In genomic region chr6:26003102-26003694, GRCh38 we compare ENCODE assay signal across 8 cellular contexts. TPM values are rescaled to one million over a fixed set of nuclear protein-coding genes. Genes with fewer than 3 reads are reported as not detected.
A peak's percentile ranks its signal among the peaks of the same experiment; 100 is the strongest.
DNase-seq lines count a peak whose midpoint lies in the region; ATAC-seq and TF ChIP-seq lines count a peak whose summit lies in the region.

No MANE protein-coding gene starts in this region.

- intact Hi-C loops in transverse colon (cut with DNase I; ENCODE audit: low total_unique reads) = no loop called here

- H3K4me1 ChIP-seq in lung (ENCODE audit: control insufficient read depth in 2 of 2, insufficient read depth in 2 of 2, low read length in 2 of 2) (peaks cover 0 to 2% of the 10 kb centered on the region in 2 donors), transverse colon (peaks cover 0 to 3% (median 0%) of the 10 kb centered on the region in 4 donors)

- H3K4me3 ChIP-seq in lung (no peak overlapping the region), transverse colon (no peak overlapping the region)

- peaks cover 6 to 8% of the 10 kb centered on the region in 2 donors for H3K36me3 ChIP-seq in lung (ENCODE audit: control insufficient read depth in 2 of 2, insufficient read depth in 2 of 2, low read length in 2 of 2)
- H3K36me3 ChIP-seq in transverse colon = peaks cover 0 to 7% (median 2%) of the 10 kb centered on the region in 4 donors

- ATAC-seq in lung (ENCODE audit: insufficient read depth, low FRiP score) (peak; percentile 72), HG03108 (IDR thresholded peaks at IDR 0.05; ENCODE audit: unreplicated experiment) (no peak)

- 2 to 6% methylated on average over 3 of the region's 3 CpGs for WGBS in lung, 2 donors
- 2 to 8% methylated on average over 3 of the region's 3 CpGs for WGBS in transverse colon (ENCODE audit: low coverage in 1 of 2), 2 donors

- no peak for TF ChIP-seq POLR2A in transverse colon (IDR thresholded peaks at IDR 0.05)

- H3K27ac ChIP-seq in lung (ENCODE audit: low read depth in 1 of 2, low read length in 1 of 2) = no peak overlapping the region
- no peak overlapping the region for H3K27ac ChIP-seq in transverse colon

- H3K27me3 ChIP-seq in lung (ENCODE audit: control insufficient read depth, insufficient read depth) (no peaks in the 10 kb centered on the region), transverse colon (no peaks in the 10 kb centered on the region)

- DNase-seq in activated CD4-positive, alpha-beta T cell treated with anti-CD3 and anti-CD28 coated beads for 24 hours (ENCODE audit: low read depth in 2 of 2) = peak; percentile 20 to 29
- DNase-seq in activated CD4-positive, alpha-beta T cell treated with anti-CD3 and anti-CD28 coated beads for 1 hour = no peak
- DNase-seq in NCI-H1105 (lab: John Stamatoyannopoulos, UW) = peak; percentile 64
- peak; percentile 14 for DNase-seq in UCSD-AML1 (lab: John Stamatoyannopoulos, UW; ENCODE audit: unreplicated experiment)
- DNase-seq in dermis blood vessel endothelial cell = peak; percentile 80
- peak; percentile 58 for DNase-seq in lung (ENCODE audit: low spot score)
- peak; percentile 68 for DNase-seq in transverse colon

- in situ Hi-C loops in transverse colon (cut with MboI; ENCODE audit: low pct_ligation_motif_present in 1 of 4, low pct_unique_long_range_greater_than_20kb in 1 of 4, low sequenced_read_pairs in 3 of 4) = no loop called here

- no peak for TF ChIP-seq EP300 in transverse colon (IDR thresholded peaks at IDR 0.05; ENCODE audit: low read depth)

- H3K9me3 ChIP-seq in lung (ENCODE audit: control insufficient read depth in 2 of 2, insufficient read depth in 1 of 2, low read length in 1 of 2) (no peaks in the 10 kb centered on the region), transverse colon (no peaks in the 10 kb centered on the region)

- TF ChIP-seq CTCF in lung (IDR thresholded peaks at IDR 0.05; ENCODE audit: control extremely low read depth, extremely low read depth) (peak; percentile 40), transverse colon (IDR thresholded peaks at IDR 0.05) (peak; percentile 70 to 83 (median 77))

RNA-seq across cellular contexts. Expression of gene TRIM38, which starts 40.6 kb away (rescaled TPM):
- total RNA-seq in dermis blood vessel endothelial cell (8.9 and 9.9 TPM in 2 replicates), lung (10 to 100 TPM; 12.7 to 18.0 TPM), transverse colon (10 to 100 TPM in 2 of 4 donors, 1 to 10 TPM in 2; 9.4 to 14.4 (median 9.9) TPM)
- polyA plus RNA-seq in lung = 1 to 10 TPM; 7.2 to 7.5 TPM
